28 cellular contexts compared by ENCODE assay signal in genomic region chr12:115295886-115296285, GRCh38.
"Had no signal": no experiment of that assay in that cellular context is flagged by ENCODE, and none has a peak within 500 bp of the region (broad histone marks: within the 10 kb centered on the region; RNA-seq: fewer than 3 reads in every experiment).

No MANE protein-coding gene starts in this region.

- H3K27ac ChIP-seq: neural progenitor cell, ovary, parathyroid adenoma, psoas muscle, skin epidermis, spleen, suprapubic skin, testis, tibial artery, transverse colon, upper lobe of right lung had no signal

- DNase-seq: naive thymus-derived CD8-positive, alpha-beta T cell; occipital lobe; ovary; posterior cingulate gyrus; psoas muscle; right cardiac atrium; spleen; stimulated activated CD4-positive, alpha-beta T cell treated with anti-CD3 and anti-CD28 coated beads, Interleukin-12 subunit alpha, Interleukin-12 subunit beta, amount 100 ng/mL, for 4 hours; stimulated activated CD4-positive, alpha-beta T cell treated with anti-CD3 and anti-CD28 coated beads, Interleukin-1b, Interleukin-23, amount 100 ng/mL, for 48 hours; stimulated activated CD4-positive, alpha-beta T cell treated with anti-CD3 and anti-CD28 coated beads, Interleukin-4, amount 100 ng/mL, for 1 hour; stimulated activated CD4-positive, alpha-beta T cell treated with anti-CD3 and anti-CD28 coated beads, Interleukin-4, amount 100 ng/mL, for 4 hours; stimulated activated CD8-positive, alpha-beta memory T cell treated with anti-CD3 and anti-CD28 coated beads, Interleukin-4, amount 100 ng/mL, for 48 hours; stimulated activated naive CD4-positive, alpha-beta T cell; stimulated activated naive CD8-positive, alpha-beta T cell treated with anti-CD3 and anti-CD28 coated beads, Interleukin-15, amount 100 ng/mL, for 72 hours; stimulated activated naive CD8-positive, alpha-beta T cell treated with anti-CD3 and anti-CD28 coated beads, Interleukin-15, Interleukin-2, amounts not matched to agents 100 U/mL and 50 U/mL, for 24 hours; substantia nigra; testis; tibial artery; transverse colon; upper lobe of right lung; uterus had no signal

- H3K9me3 ChIP-seq: ovary, psoas muscle, spleen, suprapubic skin, testis, tibial artery, transverse colon, upper lobe of right lung, uterus had no signal

- H3K4me3 ChIP-seq: neural progenitor cell, ovary, psoas muscle, skin epidermis, smooth muscle cell, spleen, suprapubic skin, testis, tibial artery, transverse colon, upper lobe of right lung, uterus had no signal

- ATAC-seq: naive thymus-derived CD8-positive, alpha-beta T cell; psoas muscle; right cardiac atrium; sciatic nerve; stimulated activated memory B cell treated with anti-CD40 and anti-IgM and Interleukin-4, amounts not matched to agents 10 μg/mL and 1 μg/mL and 100 μg/mL, for 72 hours; stimulated activated naive CD8-positive, alpha-beta T cell treated with anti-CD3 and anti-CD28 coated beads, Interleukin-15, amount 100 ng/mL, for 72 hours; stimulated activated naive CD8-positive, alpha-beta T cell treated with anti-CD3 and anti-CD28 coated beads, Interleukin-15, Interleukin-2, amounts not matched to agents 100 U/mL and 50 U/mL, for 24 hours; upper lobe of right lung had no signal

- H3K79me2 ChIP-seq: parathyroid adenoma had no signal

- H3K4me2 ChIP-seq: neural progenitor cell, smooth muscle cell had no signal

- H3K27me3 ChIP-seq: neural progenitor cell, ovary, spleen, suprapubic skin, testis, tibial artery, transverse colon, upper lobe of right lung, uterus had no signal

- H3K9ac ChIP-seq: neural progenitor cell, parathyroid adenoma had no signal

- H2AFZ ChIP-seq: neural progenitor cell, parathyroid adenoma had no signal

- H3K4me1 ChIP-seq: neural progenitor cell, parathyroid adenoma, psoas muscle, spleen, testis, upper lobe of right lung, uterus had no signal

- H3K36me3 ChIP-seq: neural progenitor cell, ovary, spleen, suprapubic skin, tibial artery, transverse colon, upper lobe of right lung, uterus had no signal
